Comparison of ENCODE assay signal across 1 cellular context in genomic region chr14:39219075-39219499, GRCh38.
TF ChIP-seq lines count a peak whose summit lies in the region.

No MANE protein-coding gene starts in this region.

TF ChIP-seq in HepG2, 621 proteins besides CTCF, POLR2A, EP300 and RAD21 (continued from another document and continues in another):
- no peak for TF ChIP-seq CSRNP2 (CRISPR knock-in tag; conservative IDR thresholded peaks at IDR 0.05; ENCODE audit: low read depth)
- TF ChIP-seq ZFAT (CRISPR knock-in tag; conservative IDR thresholded peaks at IDR 0.05), result no peak
- no peak for TF ChIP-seq RBM22 (optimal IDR thresholded peaks at IDR 0.05; ENCODE audit: low read length)
- no peak for TF ChIP-seq BCLAF1 (IDR thresholded peaks at IDR 0.05)
- no peak for TF ChIP-seq MAFG (CRISPR knock-in tag; IDR thresholded peaks at IDR 0.05)
- no peak for TF ChIP-seq ZNF775 (CRISPR knock-in tag; IDR thresholded peaks at IDR 0.05; ENCODE audit: borderline replicate concordance)
- no peak for TF ChIP-seq ZNF839 (CRISPR knock-in tag; IDR thresholded peaks at IDR 0.05; ENCODE audit: borderline replicate concordance)
- TF ChIP-seq KLF13 (CRISPR knock-in tag; IDR thresholded peaks at IDR 0.05), result no peak
- no peak for TF ChIP-seq ZNF572 (CRISPR knock-in tag; IDR thresholded peaks at IDR 0.05)
- no peak for TF ChIP-seq ZNF460 (CRISPR knock-in tag; IDR thresholded peaks at IDR 0.05; ENCODE audit: borderline replicate concordance)
- no peak for TF ChIP-seq DNMT1 (CRISPR knock-in tag; IDR thresholded peaks at IDR 0.05)
- no peak for TF ChIP-seq ZNF576 (CRISPR knock-in tag; IDR thresholded peaks at IDR 0.05)
- no peak for TF ChIP-seq SOX6 (IDR thresholded peaks at IDR 0.05)
- peak; percentile 18; the same call in 1 of the 2 replicates for TF ChIP-seq SOX6 (CRISPR knock-in tag; IDR thresholded peaks at IDR 0.05)
- no peak; the same call in 1 of the 2 replicates for TF ChIP-seq ZNF646 (CRISPR knock-in tag; IDR thresholded peaks at IDR 0.05)
- TF ChIP-seq ZBTB34 (CRISPR knock-in tag; IDR thresholded peaks at IDR 0.05), result no peak
- TF ChIP-seq ZNF354B (CRISPR knock-in tag; IDR thresholded peaks at IDR 0.05), result 0 out of 2 replicates have a peak, but pooled peaks have one; percentile 17
- TF ChIP-seq ZNF691 (CRISPR knock-in tag; IDR thresholded peaks at IDR 0.05; ENCODE audit: borderline replicate concordance, low read depth), result no peak
- TF ChIP-seq NCOA5 (CRISPR knock-in tag; IDR thresholded peaks at IDR 0.05), result no peak
- TF ChIP-seq SRY (CRISPR knock-in tag; IDR thresholded peaks at IDR 0.05), result no peak
- TF ChIP-seq ZNF251 (CRISPR knock-in tag; IDR thresholded peaks at IDR 0.05), result no peak
- no peak for TF ChIP-seq REXO4 (CRISPR knock-in tag; IDR thresholded peaks at IDR 0.05; ENCODE audit: borderline replicate concordance)
- TF ChIP-seq TGIF2 (CRISPR knock-in tag; IDR thresholded peaks at IDR 0.05), result no peak
- no peak for TF ChIP-seq ZNF567 (CRISPR knock-in tag; IDR thresholded peaks at IDR 0.05; ENCODE audit: borderline replicate concordance)
- no peak for TF ChIP-seq NFAT5 (CRISPR knock-in tag; IDR thresholded peaks at IDR 0.05)
- 0 out of 2 replicates have a peak, but pooled peaks have one; percentile 24 for TF ChIP-seq ZBTB1 (CRISPR knock-in tag; IDR thresholded peaks at IDR 0.05; ENCODE audit: borderline replicate concordance)
- TF ChIP-seq SRF (IDR thresholded peaks at IDR 0.05; ENCODE audit: low read depth, low read length), result no peak
- TF ChIP-seq RFXANK (CRISPR knock-in tag; IDR thresholded peaks at IDR 0.05), result 0 out of 2 replicates have a peak, but pooled peaks have one; percentile 41
- no peak for TF ChIP-seq SMAD1 (CRISPR knock-in tag; IDR thresholded peaks at IDR 0.05; ENCODE audit: borderline replicate concordance, low read depth)
- no peak for TF ChIP-seq ZNF598 (CRISPR knock-in tag; IDR thresholded peaks at IDR 0.05; ENCODE audit: borderline replicate concordance)
- 0 out of 2 replicates have a peak, but pooled peaks have one; percentile 68 for TF ChIP-seq ZNF33A (CRISPR knock-in tag; IDR thresholded peaks at IDR 0.05; ENCODE audit: borderline replicate concordance)
- TF ChIP-seq RELA (CRISPR knock-in tag; IDR thresholded peaks at IDR 0.05), result no peak
- TF ChIP-seq ARNT (IDR thresholded peaks at IDR 0.05), result no peak
- peak; percentile 62; the same call in 1 of the 2 replicates for TF ChIP-seq SALL1 (CRISPR knock-in tag; IDR thresholded peaks at IDR 0.05)
- TF ChIP-seq ZFP82 (CRISPR knock-in tag; IDR thresholded peaks at IDR 0.05; ENCODE audit: borderline replicate concordance), result no peak
- TF ChIP-seq CBFB (CRISPR knock-in tag; IDR thresholded peaks at IDR 0.05), result no peak
- no peak for TF ChIP-seq TOE1 (CRISPR knock-in tag; IDR thresholded peaks at IDR 0.05)
- TF ChIP-seq CSRNP1 (CRISPR knock-in tag; IDR thresholded peaks at IDR 0.05), result no peak
- TF ChIP-seq IKZF4 (CRISPR knock-in tag; IDR thresholded peaks at IDR 0.05; ENCODE audit: borderline replicate concordance, low read depth, not compliant biosample characterization), result no peak
- no peak for TF ChIP-seq ZNF607 (CRISPR knock-in tag; IDR thresholded peaks at IDR 0.05; ENCODE audit: borderline replicate concordance)
- no peak for TF ChIP-seq SP2 (CRISPR knock-in tag; IDR thresholded peaks at IDR 0.05)
- TF ChIP-seq SMARCE1 (IDR thresholded peaks at IDR 0.05; ENCODE audit: borderline replicate concordance), result no peak
- TF ChIP-seq ZNF367 (CRISPR knock-in tag; IDR thresholded peaks at IDR 0.05; ENCODE audit: borderline replicate concordance), result no peak
- no peak for TF ChIP-seq KDM1A (CRISPR knock-in tag; IDR thresholded peaks at IDR 0.05)
- TF ChIP-seq POGZ (CRISPR knock-in tag; IDR thresholded peaks at IDR 0.05), result no peak
- no peak for TF ChIP-seq SAFB2 (CRISPR knock-in tag; IDR thresholded peaks at IDR 0.05; ENCODE audit: borderline replicate concordance, low read depth)
- TF ChIP-seq ZNF441 (CRISPR knock-in tag; IDR thresholded peaks at IDR 0.05; ENCODE audit: borderline replicate concordance), result no peak
- no peak for TF ChIP-seq RBFOX2 (IDR thresholded peaks at IDR 0.05; ENCODE audit: low read depth, low read length)
